27 cellular contexts compared by ENCODE assay signal in genomic region chr14:47790477-47790876, GRCh38.
DNase-seq lines count a peak whose midpoint lies in the region; ATAC-seq, FAIRE-seq and TF ChIP-seq lines count a peak whose summit lies in the region.
"Had no signal": no experiment of that assay in that cellular context is flagged by ENCODE, and none has a peak within 500 bp of the region (broad histone marks: within the 10 kb centered on the region; RNA-seq: fewer than 3 reads in every experiment).

No MANE protein-coding gene starts in this region.

- no peak overlapping the region for H3K56ac ChIP-seq in H9 (ENCODE audit: insufficient read length, low read depth, low read length)

- H3K79me1 ChIP-seq in H9 (ENCODE audit: insufficient read depth, low read depth, low read length, poor library complexity, severe bottlenecking), result no peaks in the 10 kb centered on the region

- no peaks in the 10 kb centered on the region for H3K36me3 ChIP-seq in GM23338 (ENCODE audit: insufficient read depth)
- H3K36me3 ChIP-seq: BE2C, BLaER1 had no signal

- H2BK5ac ChIP-seq in H9 (ENCODE audit: insufficient read length, low read length), result no peak overlapping the region

- no CpG with 5 or more reads among the region's 6 CpGs for WGBS in H9 (ENCODE audit: extremely low coverage, insufficient read length, low lambda C conversion rate)

- no peak overlapping the region for H3K23ac ChIP-seq in H9 (ENCODE audit: insufficient read length, low read depth, low read length)

- H3K4me2 ChIP-seq in GM23338 (no peak overlapping the region), H9 (ENCODE audit: insufficient read depth, insufficient read length, low read length) (no peak overlapping the region)
- H3K4me2 ChIP-seq: BLaER1 had no signal

- no peaks in the 10 kb centered on the region for H3F3A ChIP-seq in GM23338 (replicated peaks; ENCODE audit: low read depth)

- H2AK5ac ChIP-seq in H9 (ENCODE audit: insufficient read length, low read length), result no peak overlapping the region

- no peaks in the 10 kb centered on the region for H3K9me2 ChIP-seq in GM23338 (ENCODE audit: insufficient read depth)

- no peak overlapping the region for H3K9ac ChIP-seq in H9 (ENCODE audit: extremely low read depth, insufficient read length, low read length)
- H3K9ac ChIP-seq: BLaER1 had no signal

- peaks cover 8% of the 10 kb centered on the region; the same call in 2 of the 3 replicates for H3K4me1 Mint-ChIP-seq in GM23338
- H3K4me1 Mint-ChIP-seq in H9, result peaks cover 5 to 8% of the 10 kb centered on the region in 2 experiments; a peak in 3 of 4 replicates
- H3K4me1 Mint-ChIP-seq: CD14-positive monocyte; CD4-positive, alpha-beta memory T cell; CD4-positive, CD25-positive, alpha-beta regulatory T cell; CD8-positive, alpha-beta memory T cell had no signal

- H3K4me3 Mint-ChIP-seq in GM23338, result no peak overlapping the region
- H3K4me3 Mint-ChIP-seq in H9, result no peak overlapping the region
- H3K4me3 Mint-ChIP-seq: CD14-positive monocyte; CD4-positive, alpha-beta memory T cell; CD4-positive, CD25-positive, alpha-beta regulatory T cell; CD8-positive, alpha-beta memory T cell had no signal

- H3K4me3 ChIP-seq in GM23338, result no peak overlapping the region
- H3K4me3 ChIP-seq: BLaER1 had no signal

- H2BK120ac ChIP-seq in H9 (ENCODE audit: low read depth, low read length, poor library complexity, severe bottlenecking), result no peak overlapping the region

- DNase-seq in GM23338 (ENCODE audit: low spot score) (no peak), M059J (ENCODE audit: low read depth) (peak; percentile 5), islet precursor cell (peak; percentile 61), urothelium cell line (ENCODE audit: low spot score) (no peak), activated gamma-delta T cell (lab: John Stamatoyannopoulos, UW) (no peak), H9 (no peak), GM19239 (ENCODE audit: insufficient read length, low spot score) (no peak)
- DNase-seq in activated naive CD4-positive, alpha-beta T cell treated with anti-CD3 and anti-CD28 coated beads, Interleukin-2, amount 50 U/mL, for 16 hours, result no peak
- DNase-seq: 8988T; ACHN; BE2C; C1 segment of cervical spinal cord; CD4-positive, alpha-beta memory T cell; CD4-positive, CD25-positive, alpha-beta regulatory T cell; CD8-positive, alpha-beta memory T cell; COR-L47; DMS 273 treated with DMSO at 0.1 percent for 48 hours; DMS153; DMS53; DMS79; DND-41; GF-D8 had no signal

- H2BK15ac ChIP-seq in H9 (ENCODE audit: low read depth, low read length), result no peak overlapping the region

- H3K36me3 Mint-ChIP-seq in GM23338 (ENCODE audit: low read depth) (no peaks in the 10 kb centered on the region), H9 (ENCODE audit: insufficient read depth in 1 of 3, low read depth in 3 of 3) (no peaks in the 10 kb centered on the region)
- H3K36me3 Mint-ChIP-seq: CD14-positive monocyte; CD4-positive, alpha-beta memory T cell; CD4-positive, CD25-positive, alpha-beta regulatory T cell; CD8-positive, alpha-beta memory T cell had no signal

- H3K27ac Mint-ChIP-seq in GM23338 (0 out of 2 replicates have a peak overlapping the region, but pooled peaks have one; percentile 6), H9 (no peak overlapping the region)
- H3K27ac Mint-ChIP-seq: CD14-positive monocyte; CD4-positive, alpha-beta memory T cell; CD4-positive, CD25-positive, alpha-beta regulatory T cell; CD8-positive, alpha-beta memory T cell had no signal

- H3K27me3 ChIP-seq in GM23338 (ENCODE audit: insufficient read depth) (no peaks in the 10 kb centered on the region), H9 (ENCODE audit: insufficient read depth, low read length) (no peaks in the 10 kb centered on the region)
- H3K27me3 ChIP-seq: BE2C, BLaER1 had no signal

- no peaks in the 10 kb centered on the region for H3K23me2 ChIP-seq in H9 (ENCODE audit: insufficient read length, low read depth, low read length, poor library complexity, severe bottlenecking)

- no peak for TF ChIP-seq CTCF in GM23338 (conservative IDR thresholded peaks at IDR 0.05; ENCODE audit: low read depth in 2 of 2)
- TF ChIP-seq CTCF in H9 (conservative IDR thresholded peaks at IDR 0.05), result no peak

- H2BK12ac ChIP-seq in H9 (ENCODE audit: insufficient read length, low read depth, low read length), result no peak overlapping the region

- no peak for ATAC-seq in GM23338

- H3K18ac ChIP-seq in H9 (ENCODE audit: insufficient read length, low read depth, low read length), result no peak overlapping the region

- H3T11ph ChIP-seq in H9 (ENCODE audit: low read length), result no peak overlapping the region

- H3K27me3 Mint-ChIP-seq in GM23338 (ENCODE audit: insufficient read depth, low read depth, poor library complexity), result no peaks in the 10 kb centered on the region
- no peaks in the 10 kb centered on the region for H3K27me3 Mint-ChIP-seq in H9 (ENCODE audit: low read depth)
- H3K27me3 Mint-ChIP-seq: CD4-positive, alpha-beta memory T cell; CD4-positive, CD25-positive, alpha-beta regulatory T cell; CD8-positive, alpha-beta memory T cell had no signal

- no peak overlapping the region for H2BK20ac ChIP-seq in H9 (ENCODE audit: low read depth, low read length, poor library complexity, severe bottlenecking)

- FAIRE-seq in urothelium cell line (lab: Jason Lieb, UNC) (peak; percentile 79), GM19239 (lab: Jason Lieb, UNC) (no peak)
- FAIRE-seq: A204.1, G401.6, GM12891 had no signal

- no peak overlapping the region for H2AFZ ChIP-seq in GM23338
- H2AFZ ChIP-seq in H9 (ENCODE audit: low read length), result no peak overlapping the region

- no peak overlapping the region for H4K91ac ChIP-seq in H9 (ENCODE audit: insufficient read length, low read depth, low read length)

- H4K20me1 ChIP-seq in GM23338 (replicated peaks; ENCODE audit: insufficient read depth), result no peaks in the 10 kb centered on the region
- no peaks in the 10 kb centered on the region for H4K20me1 ChIP-seq in H9 (ENCODE audit: control insufficient read depth, insufficient read depth, insufficient read length)
- H4K20me1 ChIP-seq: BLaER1 had no signal

- no peaks in the 10 kb centered on the region for H3K9me3 ChIP-seq in H9 (ENCODE audit: control insufficient read depth, low read depth, low read length)
- H3K9me3 ChIP-seq: BE2C, BLaER1 had no signal

- no peak overlapping the region for H3K4ac ChIP-seq in H9 (ENCODE audit: low read depth, low read length)

- no peaks in the 10 kb centered on the region for H3K79me2 ChIP-seq in GM23338 (replicated peaks; ENCODE audit: insufficient read depth)
- no peaks in the 10 kb centered on the region for H3K79me2 ChIP-seq in H9 (ENCODE audit: insufficient read depth, low read length)

- no peak overlapping the region for H3K27ac ChIP-seq in GM23338 (ENCODE audit: low read depth)
- H3K27ac ChIP-seq in H9 (ENCODE audit: insufficient read length, low read depth, low read length), result no peak overlapping the region
- H3K27ac ChIP-seq: BLaER1 had no signal

- no peak overlapping the region for H3K14ac ChIP-seq in H9 (ENCODE audit: insufficient read depth, low read length)

- H4K8ac ChIP-seq in H9 (replicated peaks; ENCODE audit: insufficient read length, low read depth, low read length), result no peak overlapping the region

- H3K9me3 Mint-ChIP-seq in GM23338, result no peaks in the 10 kb centered on the region
- H3K9me3 Mint-ChIP-seq in H9, result no peaks in the 10 kb centered on the region; a peak in 1 of 5 replicates

- H3K4me1 ChIP-seq in GM23338 (ENCODE audit: insufficient read depth) (peaks cover 7% of the 10 kb centered on the region), H9 (ENCODE audit: insufficient read depth, low read length) (no peaks in the 10 kb centered on the region)
- H3K4me1 ChIP-seq: BE2C, BLaER1 had no signal

- H4K5ac ChIP-seq in H9 (ENCODE audit: insufficient read length, low read depth, low read length), result no peak overlapping the region

TF ChIP-seq in GM23338, 12 proteins besides CTCF, POLR2A, EP300 and RAD21 (continues in another document):
- no peak for TF ChIP-seq EZH2phosphoT487 (IDR thresholded peaks at IDR 0.05; ENCODE audit: unreplicated experiment)

Comparison
In these comparisons a context has a peak if more than half of its experiments do, and no peak if none do; other contexts are left out.
1. DNase-seq: peak in M059J (single experiment) and islet precursor cell (single experiment); none in GM23338 (single experiment), urothelium cell line (single experiment), activated gamma-delta T cell (single experiment), H9 (single experiment), GM19239 (single experiment) and activated naive CD4-positive, alpha-beta T cell treated with anti-CD3 and anti-CD28 coated beads, Interleukin-2, amount 50 U/mL, for 16 hours (single experiment).